8 cellular contexts compared by ENCODE assay signal in genomic region chr1:109483658-109484518, GRCh38. TPM values are rescaled to one million over a fixed set of nuclear protein-coding genes. Genes with fewer than 3 reads are reported as not detected.
A peak's percentile ranks its signal among the peaks of the same experiment; 100 is the strongest.
DNase-seq lines count a peak whose midpoint lies in the region; ATAC-seq and TF ChIP-seq lines count a peak whose summit lies in the region.

Gene ATXN7L2, plus strand, starts transcription at chr1:109483905. Its CDS starts 49 bp downstream, at chr1:109483954.

- H3K27ac ChIP-seq in BLaER1 (peak within 1 kb of the TSS; percentile 99), colonic mucosa (peak within 1 kb of the TSS; percentile 80), left lung (peak within 1 kb of the TSS; percentile 90 to 93)

- H3K27me3 Mint-ChIP-seq in activated CD4-positive, alpha-beta T cell treated with anti-CD3 and anti-CD28 coated beads, Interleukin-2, amount 10 ng/mL, durations not matched to agents 7 days and 5 days, result peaks cover 16% of the 10 kb centered on the region

- intact Hi-C loops in colonic mucosa (cut with DNase I) (no loop called here), left lung (cut with DNase I) (no loop called here)

- H3K9me3 ChIP-seq in BLaER1 (no peaks in the 10 kb centered on the region), colonic mucosa (no peaks in the 10 kb centered on the region), left lung (no peaks in the 10 kb centered on the region)

- H3K4me3 Mint-ChIP-seq in activated CD4-positive, alpha-beta T cell treated with anti-CD3 and anti-CD28 coated beads, Interleukin-2, amount 10 ng/mL, durations not matched to agents 7 days and 5 days, result peak within 1 kb of the TSS; percentile 89

- ATAC-seq in GM19328 (IDR thresholded peaks at IDR 0.05; ENCODE audit: unreplicated experiment) (peak; percentile 80), HG03460 (IDR thresholded peaks at IDR 0.05; ENCODE audit: unreplicated experiment) (peak; percentile 70), left lung (peak; percentile 96)

- H4K20me1 ChIP-seq in BLaER1, result no peaks in the 10 kb centered on the region

- no peaks in the 10 kb centered on the region for H3K9me3 Mint-ChIP-seq in activated CD4-positive, alpha-beta T cell treated with anti-CD3 and anti-CD28 coated beads, Interleukin-2, amount 10 ng/mL, durations not matched to agents 7 days and 5 days

- H3K4me1 Mint-ChIP-seq in activated CD4-positive, alpha-beta T cell treated with anti-CD3 and anti-CD28 coated beads, Interleukin-2, amount 10 ng/mL, durations not matched to agents 7 days and 5 days, result peaks cover 42% of the 10 kb centered on the region

- H3K36me3 Mint-ChIP-seq in activated CD4-positive, alpha-beta T cell treated with anti-CD3 and anti-CD28 coated beads, Interleukin-2, amount 10 ng/mL, durations not matched to agents 7 days and 5 days (ENCODE audit: low read depth), result peaks cover 12% of the 10 kb centered on the region

- peak; percentile 86 to 96 for DNase-seq in NCI-H526 (lab: John Stamatoyannopoulos, UW)
- DNase-seq in activated CD4-positive, alpha-beta T cell treated with anti-CD3 and anti-CD28 coated beads, Interleukin-2, amount 10 ng/mL, durations not matched to agents 7 days and 5 days, result peak; percentile 93
- peak; percentile 90 for DNase-seq in colonic mucosa
- peak; percentile 93 to 96 for DNase-seq in left lung
- DNase-seq in stimulated activated CD4-positive, alpha-beta T cell treated with anti-CD3 and anti-CD28 coated beads, Interleukin-2, amount 100 ng/mL, for 4 hours (ENCODE audit: low read depth), result peak; percentile 91

- peak within 1 kb of the TSS; percentile 94 for H3K27ac Mint-ChIP-seq in activated CD4-positive, alpha-beta T cell treated with anti-CD3 and anti-CD28 coated beads, Interleukin-2, amount 10 ng/mL, durations not matched to agents 7 days and 5 days

- H3K4me3 ChIP-seq in BLaER1 (peak within 1 kb of the TSS; percentile 81), colonic mucosa (peak within 1 kb of the TSS; percentile 66), left lung (peak within 1 kb of the TSS; percentile 51 to 64)

- TF ChIP-seq CTCF in colonic mucosa (IDR thresholded peaks at IDR 0.05) (no peak), left lung (IDR thresholded peaks at IDR 0.05) (no peak)

- POLR2A ChIA-PET in activated CD4-positive, alpha-beta T cell treated with anti-CD3 and anti-CD28 coated beads, Interleukin-2, amount 10 ng/mL, durations not matched to agents 7 days and 5 days (lab: Charles Lee), result interaction anchor here (1.3 kb wide), 1 partner anchor 9 kb away, joined by 5 read pairs; no protein-coding TSS in a partner anchor

- H3K27me3 ChIP-seq in BLaER1, result no peaks in the 10 kb centered on the region
- no peaks in the 10 kb centered on the region for H3K27me3 ChIP-seq in colonic mucosa
- H3K27me3 ChIP-seq in left lung, result peaks cover 0 to 25% of the 10 kb centered on the region in 2 donors

- H3K9ac ChIP-seq in BLaER1 (peak within 1 kb of the TSS; percentile 99), colonic mucosa (ENCODE audit: low read depth in 2 of 2, low read length in 2 of 2) (peak within 1 kb of the TSS; percentile 61 to 63)

- H3K4me2 ChIP-seq in BLaER1, result peak within 1 kb of the TSS; percentile 99

- H3K4me1 ChIP-seq in BLaER1, result peaks cover 30% of the 10 kb centered on the region
- H3K4me1 ChIP-seq in colonic mucosa, result peaks cover 11% of the 10 kb centered on the region
- H3K4me1 ChIP-seq in left lung, result peaks cover 10 to 21% of the 10 kb centered on the region in 2 donors

- CTCF ChIA-PET in activated CD4-positive, alpha-beta T cell treated with anti-CD3 and anti-CD28 coated beads, Interleukin-2, amount 10 ng/mL, durations not matched to agents 7 days and 5 days (lab: Charles Lee), result interaction anchor here (0.5 to 43.6 kb wide), 6 partner anchors 7 to 484 kb away, joined by 3 to 1139 read pairs (median 4); partner anchors contain the start of genes AMIGO1, CYB561D1 and GPR61

- H3K36me3 ChIP-seq in BLaER1 (peaks cover 34% of the 10 kb centered on the region), colonic mucosa (no peaks in the 10 kb centered on the region), left lung (peaks cover 0 to 11% of the 10 kb centered on the region in 2 donors)

RNA-seq across cellular contexts. Expression of gene ATXN7L2, which starts in this region (rescaled TPM):
- 10 to 100 TPM; 12.4 to 14.0 TPM for total RNA-seq in activated CD4-positive, alpha-beta T cell treated with anti-CD3 and anti-CD28 coated beads, Interleukin-2, amount 10 ng/mL, durations not matched to agents 7 days and 5 days
- total RNA-seq in colonic mucosa, result 1 to 10 TPM; 2.3 to 4.0 TPM
- total RNA-seq in left lung, result 1 to 10 TPM; 4.7 to 5.6 TPM

Comparison
In these comparisons a context has a peak if more than half of its experiments do, and no peak if none do; other contexts are left out.
1. Peak in every context shown above with its lines: DNase-seq, ATAC-seq, H3K4me3 ChIP-seq and H3K27ac ChIP-seq.